In the genomic region with DNA sequence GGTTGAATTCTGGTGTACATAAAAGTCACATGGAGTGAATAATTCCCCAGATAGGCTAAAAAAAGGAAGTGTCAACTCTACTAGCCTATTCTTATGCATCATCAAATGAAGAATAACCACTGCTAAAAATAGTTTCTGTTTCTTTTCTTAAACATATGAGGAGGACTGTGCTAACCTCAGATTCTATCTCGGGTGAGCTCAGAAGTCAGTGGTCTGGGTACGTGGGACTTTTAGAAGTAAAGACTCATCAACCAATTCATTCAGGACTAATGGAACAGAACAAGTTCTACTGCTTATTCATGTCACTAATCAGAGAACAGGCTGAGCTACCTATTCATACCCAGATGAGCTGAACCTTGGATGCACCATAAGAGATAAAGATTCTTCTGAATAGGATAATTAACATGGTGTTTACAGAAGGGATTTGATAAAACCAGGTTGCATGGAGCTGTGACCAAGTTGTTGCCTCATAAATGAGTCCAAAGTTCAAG, we compare ENCODE assay signal across 9 cellular contexts. TPM values are rescaled to one million over a fixed set of nuclear protein-coding genes. Genes with fewer than 3 reads are reported as not detected.
A peak's percentile ranks its signal among the peaks of the same experiment; 100 is the strongest.
DNase-seq lines count a peak whose midpoint lies in the region; ATAC-seq, FAIRE-seq and TF ChIP-seq lines count a peak whose summit lies in the region.
"Had no signal": no experiment of that assay in that cellular context is flagged by ENCODE, and none has a peak within 500 bp of the region (broad histone marks: within the 10 kb centered on the region; RNA-seq: fewer than 3 reads in every experiment).

No MANE protein-coding gene starts in this region.

- H3K9me3 ChIP-seq in ovary, result no peaks in the 10 kb centered on the region
- H3K9me3 ChIP-seq: HAP-1 had no signal

- peak; percentile 99 for ATAC-seq in GM19467 (IDR thresholded peaks at IDR 0.05; ENCODE audit: unreplicated experiment)
- peak; percentile 99 for ATAC-seq in HG03432 (IDR thresholded peaks at IDR 0.05; ENCODE audit: unreplicated experiment)
- peak; percentile 97 for ATAC-seq in activated naive CD8-positive, alpha-beta T cell treated with anti-CD3 and anti-CD28 coated beads, Interleukin-2, amount 50 U/mL, for 24 hours

- no peaks in the 10 kb centered on the region for H3K36me3 Mint-ChIP-seq in activated naive CD8-positive, alpha-beta T cell treated with anti-CD3 and anti-CD28 coated beads, Interleukin-2, amount 50 U/mL, for 24 hours (ENCODE audit: low read depth)

- peak; percentile 52 for FAIRE-seq in GM12891 (lab: Jason Lieb, UNC)

- TF ChIP-seq CTCF in ovary (IDR thresholded peaks at IDR 0.05), result no peak

- 52 to 64% (median 60%) methylated on average over 2 of the region's 2 CpGs for WGBS in ovary, 3 donors

- no peaks in the 10 kb centered on the region for H3K36me3 ChIP-seq in ovary
- H3K36me3 ChIP-seq: HAP-1 had no signal

- peak overlapping the region; percentile 37 for H3K27ac Mint-ChIP-seq in activated naive CD8-positive, alpha-beta T cell treated with anti-CD3 and anti-CD28 coated beads, Interleukin-2, amount 50 U/mL, for 24 hours

- H3K4me1 ChIP-seq in ovary (ENCODE audit: insufficient read depth), result no peaks in the 10 kb centered on the region

- no peak for TF ChIP-seq POLR2A in GM12891 (IDR thresholded peaks at IDR 0.05; ENCODE audit: low read depth, low read length)
- no peak for TF ChIP-seq POLR2A in ovary (IDR thresholded peaks at IDR 0.05)

- H3K4me1 Mint-ChIP-seq in activated naive CD8-positive, alpha-beta T cell treated with anti-CD3 and anti-CD28 coated beads, Interleukin-2, amount 50 U/mL, for 24 hours, result peaks cover 26% of the 10 kb centered on the region

- no peak overlapping the region for H3K4me3 ChIP-seq in ovary
- H3K4me3 ChIP-seq: HAP-1 had no signal

- no peak overlapping the region for H3K27ac ChIP-seq in ovary

- intact Hi-C loops in ovary (cut with DNase I), result no loop called here

- no peak for TF ChIP-seq EP300 in ovary (IDR thresholded peaks at IDR 0.05)

- no peak overlapping the region for H3K4me3 Mint-ChIP-seq in activated naive CD8-positive, alpha-beta T cell treated with anti-CD3 and anti-CD28 coated beads, Interleukin-2, amount 50 U/mL, for 24 hours

- DNase-seq in GM12891 (ENCODE audit: insufficient read length, low spot score), result peak; percentile 31
- DNase-seq in activated naive CD8-positive, alpha-beta T cell treated with anti-CD3 and anti-CD28 coated beads, Interleukin-2, amount 50 U/mL, for 24 hours, result no peak
- no peak for DNase-seq in activated effector memory CD4-positive, alpha-beta T cell treated with anti-CD3 and anti-CD28 coated beads, Interleukin-2, amount 50 U/mL, for 16 hours
- no peak for DNase-seq in ovary
- no peak for DNase-seq in NCI-H510A treated with DMSO at 0.1 percent for 48 hours (lab: John Stamatoyannopoulos, UW)
- no peak for DNase-seq in NCI-H82 treated with DMSO at 0.1 percent for 48 hours (lab: John Stamatoyannopoulos, UW; ENCODE audit: unreplicated experiment)

- H3K27me3 Mint-ChIP-seq in activated naive CD8-positive, alpha-beta T cell treated with anti-CD3 and anti-CD28 coated beads, Interleukin-2, amount 50 U/mL, for 24 hours, result peaks cover 37% of the 10 kb centered on the region

- H3K27me3 ChIP-seq in ovary, result no peaks in the 10 kb centered on the region

- no peaks in the 10 kb centered on the region for H3K9me3 Mint-ChIP-seq in activated naive CD8-positive, alpha-beta T cell treated with anti-CD3 and anti-CD28 coated beads, Interleukin-2, amount 50 U/mL, for 24 hours

TF ChIP-seq in GM12891, 5 proteins besides CTCF, POLR2A, EP300 and RAD21:
- no peak for TF ChIP-seq TAF1 (IDR thresholded peaks at IDR 0.05; ENCODE audit: low read depth, low read length)
- TF ChIP-seq POLR2AphosphoS5 (IDR thresholded peaks at IDR 0.05; ENCODE audit: low read depth, low read length), result no peak
- TF ChIP-seq SPI1 (IDR thresholded peaks at IDR 0.05; ENCODE audit: low read depth, low read length), result peak; percentile 87
- 0 out of 2 replicates have a peak, but pooled peaks have one; percentile 22 for TF ChIP-seq POU2F2 (IDR thresholded peaks at IDR 0.05; ENCODE audit: low read depth, low read length)
- TF ChIP-seq PAX5 (IDR thresholded peaks at IDR 0.05; ENCODE audit: insufficient read depth, low read length, severe bottlenecking), result peak; percentile 75

RNA-seq across cellular contexts. Expression of a gene that starts 9.5 kb away (rescaled TPM):
- polyA plus RNA-seq in GM12891 (2012; ENCODE audit: low read depth, missing spikeins), result 1.6 TPM
- total RNA-seq in ovary, result 1 to 10 TPM in 5 of 7 donors, under 1 TPM in 2; 0.48 to 4.1 (median 1.6) TPM
- 1 to 10 TPM; 1.1 to 1.3 TPM for polyA plus RNA-seq in ovary
